Comparison of ENCODE assay signal across 25 cellular contexts in genomic region chr11:129447654-129448239, GRCh38.
"Had no signal": no experiment of that assay in that cellular context is flagged by ENCODE, and none has a peak within 500 bp of the region (broad histone marks: within the 10 kb centered on the region; RNA-seq: fewer than 3 reads in every experiment).

No MANE protein-coding gene starts in this region.

- H3K4me2 ChIP-seq: hepatocyte had no signal

- H3K27me3 ChIP-seq: colonic mucosa, foreskin keratinocyte, hepatocyte, neutrophil, right lobe of liver had no signal

- H3K36me3 Mint-ChIP-seq: naive thymus-derived CD4-positive, alpha-beta T cell; stimulated activated naive B cell treated with anti-CD40 and anti-IgM and Interleukin-4, amounts not matched to agents 10 μg/mL and 1 μg/mL and 100 μg/mL, for 72 hours had no signal

- FAIRE-seq: endothelial cell of umbilical vein, kidney, urothelium cell line had no signal

- ATAC-seq: foreskin keratinocyte; left cardiac atrium; left ventricle myocardium superior; naive thymus-derived CD4-positive, alpha-beta T cell; psoas muscle; right lobe of liver; stimulated activated naive B cell treated with anti-CD40 and anti-IgM and Interleukin-4, amounts not matched to agents 10 μg/mL and 1 μg/mL and 100 μg/mL, for 72 hours had no signal

- H2AFZ ChIP-seq: hepatocyte had no signal

- H3K27ac Mint-ChIP-seq: nephron progenitor cell; stimulated activated naive B cell treated with anti-CD40 and anti-IgM and Interleukin-4, amounts not matched to agents 10 μg/mL and 1 μg/mL and 100 μg/mL, for 72 hours had no signal

- H3K4me1 ChIP-seq: colonic mucosa, foreskin keratinocyte, psoas muscle, right lobe of liver, spleen had no signal

- H3K27me3 Mint-ChIP-seq: stimulated activated naive B cell treated with anti-CD40 and anti-IgM and Interleukin-4, amounts not matched to agents 10 μg/mL and 1 μg/mL and 100 μg/mL, for 72 hours had no signal

- H3K4me3 Mint-ChIP-seq: naive thymus-derived CD4-positive, alpha-beta T cell; nephron progenitor cell; stimulated activated naive B cell treated with anti-CD40 and anti-IgM and Interleukin-4, amounts not matched to agents 10 μg/mL and 1 μg/mL and 100 μg/mL, for 72 hours had no signal

- DNase-seq: colonic mucosa; dermis blood vessel endothelial cell; erythroblast; foreskin keratinocyte; head of caudate nucleus; kidney; left cardiac atrium; left ventricle myocardium superior; mesenchymal stem cell; naive thymus-derived CD4-positive, alpha-beta T cell; nephron progenitor cell; psoas muscle; retina; right lobe of liver; spleen; stimulated activated CD4-positive, alpha-beta T cell treated with anti-CD3 and anti-CD28 coated beads, Interleukin-15, amount 100 ng/mL, for 24 hours; stimulated activated CD4-positive, alpha-beta T cell treated with anti-CD3 and anti-CD28 coated beads, Interleukin-1b, Interleukin-23, amount 100 ng/mL, for 48 hours; stimulated activated CD4-positive, alpha-beta T cell treated with anti-CD3 and anti-CD28 coated beads, Interleukin-4, amount 100 ng/mL, for 24 hours; stimulated activated naive B cell treated with anti-CD40 and anti-IgM and Interleukin-4, amounts not matched to agents 10 μg/mL and 1 μg/mL and 100 μg/mL, for 72 hours; trophoblast cell had no signal

- H3K4me3 ChIP-seq: colonic mucosa, hepatocyte, lung, psoas muscle, right lobe of liver, spleen had no signal

- H3K36me3 ChIP-seq: colonic mucosa, neutrophil, right lobe of liver, spleen had no signal

- H3K79me2 ChIP-seq: hepatocyte had no signal

- H3K9me3 ChIP-seq: colonic mucosa, neutrophil, psoas muscle, right lobe of liver had no signal

- H3K27ac ChIP-seq: colonic mucosa, foreskin keratinocyte, hepatocyte, neutrophil, psoas muscle, right lobe of liver, spleen had no signal
